In genomic region chr1:182299728-182300581, GRCh38 we compare ENCODE assay signal across 8 cellular contexts.
A peak's percentile ranks its signal among the peaks of the same experiment; 100 is the strongest.
DNase-seq lines count a peak whose midpoint lies in the region; ATAC-seq, FAIRE-seq and TF ChIP-seq lines count a peak whose summit lies in the region.

No MANE protein-coding gene starts in this region.

- H3K9me3 ChIP-seq in adrenal gland (replicated peaks in 1 of 3) = no peaks in the 10 kb centered on the region
- no peaks in the 10 kb centered on the region for H3K9me3 ChIP-seq in left lung

- TF ChIP-seq POLR2A in adrenal gland (IDR thresholded peaks at IDR 0.05) = no peak

- WGBS in adrenal gland, 4 donors = 27 to 39% (median 32%) methylated on average over 3 of the region's 3 CpGs

- H3K27me3 ChIP-seq in adrenal gland (no peaks in the 10 kb centered on the region), left lung (no peaks in the 10 kb centered on the region)

- peaks cover 0 to 3% of the 10 kb centered on the region in 2 donors for H3K4me1 ChIP-seq in adrenal gland (replicated peaks in 1 of 2)
- H3K4me1 ChIP-seq in left lung = peaks cover 0 to 24% of the 10 kb centered on the region in 2 donors

- H3K27ac ChIP-seq in adrenal gland = peak overlapping the region in 1 of 5 donors; percentile 8
- H3K27ac ChIP-seq in left lung = no peak overlapping the region

- H3K4me3 ChIP-seq in adrenal gland = no peak overlapping the region
- H3K4me3 ChIP-seq in left lung = no peak overlapping the region

- no peak for TF ChIP-seq CTCF in adrenal gland (IDR thresholded peaks at IDR 0.05)
- TF ChIP-seq CTCF in left lung (IDR thresholded peaks at IDR 0.05) = no peak

- no peak for FAIRE-seq in HTR-8/SVneo (lab: Jason Lieb, UNC)

- DNase-seq in AML-193 (lab: John Stamatoyannopoulos, UW) = peak; percentile 88 to 91
- peak; percentile 15 for DNase-seq in KG1 (lab: John Stamatoyannopoulos, UW)
- peak; percentile 35 to 72 (median 54) for DNase-seq in adrenal gland
- DNase-seq in left lung = peak; percentile 68 to 72
- no peak for DNase-seq in SK-N-DZ (ENCODE audit: low spot score)
- no peak for DNase-seq in HTR-8/SVneo (ENCODE audit: insufficient read length, low spot score)

- ATAC-seq in left lung (peak; percentile 78), GM21423 (IDR thresholded peaks at IDR 0.05; ENCODE audit: unreplicated experiment) (no peak), HG02852 (IDR thresholded peaks at IDR 0.05; ENCODE audit: unreplicated experiment) (no peak)

- H3K36me3 ChIP-seq in adrenal gland (replicated peaks in 1 of 2) (no peaks in the 10 kb centered on the region), left lung (no peaks in the 10 kb centered on the region)

- intact Hi-C loops in adrenal gland (cut with DNase I) (loop anchor here in 1 of 2 donors (5.0 kb wide), 1 partner anchor 32 kb away; no protein-coding TSS in a partner anchor), left lung (cut with DNase I) (no loop called here)

Comparison
In these comparisons a context has a peak if more than half of its experiments do, and no peak if none do; other contexts are left out.
1. DNase-seq: peak in AML-193 (2 of 2), KG1 (single experiment), adrenal gland (7 of 7) and left lung (2 of 2); none in SK-N-DZ (single experiment) and HTR-8/SVneo (single experiment).